In the genomic region with DNA sequence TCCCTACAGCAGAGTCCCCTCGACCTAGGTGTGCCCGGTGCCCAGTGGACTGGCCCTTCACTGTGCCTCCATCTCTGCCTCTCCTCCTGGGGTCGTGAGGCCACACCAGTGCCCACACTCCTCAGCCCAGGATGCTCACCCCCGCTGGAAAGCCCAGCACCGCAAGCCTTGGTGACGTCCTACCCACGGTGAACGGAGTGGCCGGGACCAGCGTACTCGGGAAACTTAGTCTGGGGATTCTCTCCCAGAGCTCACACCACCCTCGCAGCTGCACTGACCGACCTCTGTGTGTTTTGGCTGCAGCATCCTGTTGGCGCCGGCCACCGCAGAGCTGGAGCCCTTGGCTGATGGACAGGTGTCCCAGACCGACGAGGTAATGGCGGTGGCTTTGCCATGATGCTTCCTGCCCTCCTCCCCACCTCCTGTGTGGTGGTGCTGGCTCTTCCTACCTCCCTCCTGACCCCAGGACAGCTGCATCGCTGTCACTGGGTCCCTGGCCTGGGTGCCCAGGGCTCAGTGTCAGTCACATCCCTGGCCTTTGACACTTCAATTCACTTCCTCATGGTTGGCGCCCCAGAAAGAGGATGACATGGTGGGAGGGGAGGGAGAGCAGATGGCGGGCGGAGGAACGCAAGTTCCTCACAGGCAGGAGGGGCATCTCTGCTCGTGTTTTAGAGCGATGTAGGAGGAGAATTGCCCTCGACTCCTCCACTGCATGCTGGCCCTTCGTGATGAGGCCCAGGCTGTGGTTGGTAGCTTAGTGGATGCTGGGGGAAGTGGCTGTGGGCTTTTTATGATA, we compare ENCODE assay signal across 24 cellular contexts. TPM values are rescaled to one million over a fixed set of nuclear protein-coding genes. Genes with fewer than 3 reads are reported as not detected.
DNase-seq lines count a peak whose midpoint lies in the region; ATAC-seq and TF ChIP-seq lines count a peak whose summit lies in the region.
"Had no signal": no experiment of that assay in that cellular context is flagged by ENCODE, and none has a peak within 500 bp of the region (broad histone marks: within the 10 kb centered on the region; RNA-seq: fewer than 3 reads in every experiment).

No MANE protein-coding gene starts in this region.

- H3K9me2 ChIP-seq in GM23338 (ENCODE audit: insufficient read depth) = no peaks in the 10 kb centered on the region

- H3K27me3 Mint-ChIP-seq in endodermal cell (ENCODE audit: insufficient read depth) (no peaks in the 10 kb centered on the region), osteocyte (ENCODE audit: unreplicated experiment) (no peaks in the 10 kb centered on the region), GM23338 (ENCODE audit: insufficient read depth, low read depth, poor library complexity) (peaks cover 12% of the 10 kb centered on the region)
- H3K27me3 Mint-ChIP-seq: activated CD4-positive, alpha-beta T cell treated with anti-CD3 and anti-CD28 coated beads for 36 hours; activated CD8-positive, alpha-beta memory T cell treated with anti-CD3 and anti-CD28 coated beads, Interleukin-2, amount 10 ng/mL, durations not matched to agents 7 days and 5 days had no signal

- H4K20me1 ChIP-seq in GM23338 (replicated peaks; ENCODE audit: insufficient read depth) = no peaks in the 10 kb centered on the region; the same call in 1 of the 2 replicates

- intact Hi-C loops in left ventricle myocardium superior (cut with micrococcal nuclease) = no loop called here
- intact Hi-C loops in left cardiac atrium (cut with DNase I) = no loop called here
- intact Hi-C loops in ovary (cut with DNase I) = no loop called here

- no peaks in the 10 kb centered on the region for H3K79me2 ChIP-seq in GM23338 (replicated peaks; ENCODE audit: insufficient read depth)

- no peak for TF ChIP-seq EP300 in ovary (IDR thresholded peaks at IDR 0.05)

- TF ChIP-seq POLR2A in ovary (IDR thresholded peaks at IDR 0.05) = no peak

- peaks cover 2% of the 10 kb centered on the region for H3K4me1 ChIP-seq in endodermal cell (ENCODE audit: control insufficient read depth, insufficient read depth, low read length)
- H3K4me1 ChIP-seq in GM23338 (ENCODE audit: insufficient read depth) = no peaks in the 10 kb centered on the region
- H3K4me1 ChIP-seq in ovary (ENCODE audit: insufficient read depth) = peaks cover 13% of the 10 kb centered on the region

- H3K9me3 ChIP-seq in endodermal cell (ENCODE audit: control insufficient read depth, low read length) (no peaks in the 10 kb centered on the region), ovary (no peaks in the 10 kb centered on the region)
- H3K9me3 ChIP-seq: heart left ventricle, upper lobe of left lung had no signal

- ATAC-seq in left ventricle myocardium superior = no peak
- ATAC-seq in left cardiac atrium = no peak
- ATAC-seq in GM23338 = no peak
- ATAC-seq: activated CD4-positive, alpha-beta T cell treated with anti-CD3 and anti-CD28 coated beads for 36 hours; activated CD8-positive, alpha-beta memory T cell treated with anti-CD3 and anti-CD28 coated beads, Interleukin-2, amount 10 ng/mL, durations not matched to agents 7 days and 5 days; heart left ventricle; PC-3 had no signal

- H3K4me3 Mint-ChIP-seq in endodermal cell (no peak overlapping the region), osteocyte (ENCODE audit: unreplicated experiment) (no peak overlapping the region), GM23338 (no peak overlapping the region)
- H3K4me3 Mint-ChIP-seq: activated CD4-positive, alpha-beta T cell treated with anti-CD3 and anti-CD28 coated beads for 36 hours; activated CD8-positive, alpha-beta memory T cell treated with anti-CD3 and anti-CD28 coated beads, Interleukin-2, amount 10 ng/mL, durations not matched to agents 7 days and 5 days had no signal

- 94 to 95% methylated on average over 14 to 28 of the region's 28 CpGs for WGBS in endodermal cell (ENCODE audit: insufficient coverage in 1 of 2, insufficient read length in 1 of 2), 2 experiments
- 91 to 94% (median 91%) methylated on average over 28 of the region's 28 CpGs for WGBS in ovary, 3 donors

- H3K36me3 Mint-ChIP-seq in endodermal cell (ENCODE audit: low read depth) (peaks cover 79% of the 10 kb centered on the region), osteocyte (ENCODE audit: unreplicated experiment) (peaks cover 48% of the 10 kb centered on the region), GM23338 (ENCODE audit: low read depth) (peaks cover 33% of the 10 kb centered on the region)

- DNase-seq in left ventricle myocardium superior (peak; percentile 12), left cardiac atrium (no peak), endodermal cell (no peak), osteocyte (ENCODE audit: extremely low spot score, unreplicated experiment) (peak; percentile 80), GM23338 (ENCODE audit: low spot score) (no peak), epidermal melanocyte (ENCODE audit: insufficient read length, low spot score) (no peak), ovary (no peak)
- DNase-seq: activated CD4-positive, alpha-beta T cell treated with anti-CD3 and anti-CD28 coated beads for 36 hours; activated CD8-positive, alpha-beta memory T cell treated with anti-CD3 and anti-CD28 coated beads, Interleukin-2, amount 10 ng/mL, durations not matched to agents 7 days and 5 days; activated naive CD4-positive, alpha-beta T cell treated with Interleukin-2 at 50 U/mL for 16 hours; NCI-H1048; NCI-H2029; NCI-H345; NCI-H774; nucleus accumbens; PC-3; retina; SHP77 treated with DMSO at 0.1 percent for 48 hours; upper lobe of left lung had no signal

- H3K9me3 Mint-ChIP-seq in endodermal cell (no peaks in the 10 kb centered on the region), osteocyte (ENCODE audit: unreplicated experiment) (no peaks in the 10 kb centered on the region), GM23338 (0 out of 3 replicates have a peak, but pooled peaks cover 2% of the 10 kb centered on the region)

- no peak overlapping the region for H2AFZ ChIP-seq in GM23338

- H3K27ac Mint-ChIP-seq in endodermal cell (peak overlapping the region; percentile 4), osteocyte (ENCODE audit: unreplicated experiment) (no peak overlapping the region), GM23338 (no peak overlapping the region; the same call in 1 of the 2 replicates)
- H3K27ac Mint-ChIP-seq: activated CD4-positive, alpha-beta T cell treated with anti-CD3 and anti-CD28 coated beads for 36 hours; activated CD8-positive, alpha-beta memory T cell treated with anti-CD3 and anti-CD28 coated beads, Interleukin-2, amount 10 ng/mL, durations not matched to agents 7 days and 5 days had no signal

- H3K9ac ChIP-seq in endodermal cell (ENCODE audit: extremely low read depth, low read length, poor library complexity, severe bottlenecking) = no peak overlapping the region

- H3K27ac ChIP-seq in endodermal cell (ENCODE audit: low read depth, low read length) = no peak overlapping the region
- no peak overlapping the region for H3K27ac ChIP-seq in GM23338 (ENCODE audit: low read depth)
- no peak overlapping the region for H3K27ac ChIP-seq in ovary
- H3K27ac ChIP-seq: C4-2B, heart left ventricle, upper lobe of left lung had no signal

- H3K4me2 ChIP-seq in GM23338 = no peak overlapping the region

- H3F3A ChIP-seq in GM23338 (replicated peaks; ENCODE audit: low read depth) = no peaks in the 10 kb centered on the region

- H3K4me3 ChIP-seq in endodermal cell (ENCODE audit: low read length) (no peak overlapping the region), GM23338 (no peak overlapping the region), ovary (no peak overlapping the region)
- H3K4me3 ChIP-seq: heart left ventricle, upper lobe of left lung had no signal

- H3K36me3 ChIP-seq in endodermal cell (ENCODE audit: control insufficient read depth, insufficient read depth, low read length) (peaks cover 46% of the 10 kb centered on the region), GM23338 (ENCODE audit: insufficient read depth) (no peaks in the 10 kb centered on the region), ovary (no peaks in the 10 kb centered on the region)

- no peaks in the 10 kb centered on the region for H3K27me3 ChIP-seq in endodermal cell (ENCODE audit: control insufficient read depth, insufficient read depth, low read length, poor library complexity, severe bottlenecking)
- H3K27me3 ChIP-seq in GM23338 (ENCODE audit: insufficient read depth) = no peaks in the 10 kb centered on the region
- H3K27me3 ChIP-seq in ovary = no peaks in the 10 kb centered on the region
- H3K27me3 ChIP-seq: heart left ventricle, upper lobe of left lung had no signal

- no peak for TF ChIP-seq CTCF in endodermal cell (conservative IDR thresholded peaks at IDR 0.05)
- no peak for TF ChIP-seq CTCF in osteocyte (IDR thresholded peaks at IDR 0.05)
- TF ChIP-seq CTCF in GM23338 (conservative IDR thresholded peaks at IDR 0.05; ENCODE audit: low read depth in 2 of 2) = no peak
- TF ChIP-seq CTCF in ovary (IDR thresholded peaks at IDR 0.05) = no peak

- H3K4me1 Mint-ChIP-seq in endodermal cell (peaks cover 15% of the 10 kb centered on the region), osteocyte (ENCODE audit: unreplicated experiment) (peaks cover 20% of the 10 kb centered on the region), GM23338 (peaks cover 2% of the 10 kb centered on the region; the same call in 1 of the 3 replicates)

RNA-seq across cellular contexts. Expression of a gene that starts 35.3 kb away (rescaled TPM):
- total RNA-seq in left ventricle myocardium superior = not detected
- total RNA-seq in left cardiac atrium = not detected
- total RNA-seq in endodermal cell = not detected
- polyA plus RNA-seq in endodermal cell (2013, experiment 1 of 2) = not detected
- polyA plus RNA-seq in endodermal cell (2013, experiment 2 of 2) = not detected
- total RNA-seq in osteocyte = not detected in 2 replicates
- total RNA-seq in GM23338 (2014; rRNA removed; shearing (Covaris generic)) = not detected in 2 replicates
- not detected in 2 replicates for polyA plus RNA-seq in GM23338 (2016; fragmentation: Nextera tagmentation; extraction: Ambion mirVana)
- total RNA-seq in ovary = under 1 TPM in 4 of 7 donors, not detected in 3; 0.22 to 0.27 (median 0.23) TPM
- polyA plus RNA-seq in ovary = not detected
- total RNA-seq: activated CD8-positive, alpha-beta memory T cell treated with anti-CD3 and anti-CD28 coated beads, Interleukin-2, amount 10 ng/mL, durations not matched to agents 7 days and 5 days; dermis microvascular lymphatic vessel endothelial cell; heart left ventricle; LHCN-M2; PC-3 had no signal
- polyA plus RNA-seq: heart left ventricle, liver had no signal

RNA-seq across cellular contexts. Expression of a gene that starts 38.7 kb away (rescaled TPM):
- total RNA-seq in left ventricle myocardium superior = 20.5 TPM
- 10 to 100 TPM; 25.9 to 26.7 TPM for total RNA-seq in left cardiac atrium
- 10 to 100 TPM; 51.9 to 61.6 TPM for total RNA-seq in endodermal cell
- polyA plus RNA-seq in endodermal cell (2013, experiment 1 of 2) = 38.2 TPM
- 35.9 TPM for polyA plus RNA-seq in endodermal cell (2013, experiment 2 of 2)
- total RNA-seq in osteocyte = 51.0 and 55.4 TPM in 2 replicates
- total RNA-seq in GM23338 (2014; rRNA removed; shearing (Covaris generic)) = 50.4 and 54.9 TPM in 2 replicates
- 32.5 and 35.6 TPM in 2 replicates for polyA plus RNA-seq in GM23338 (2016; fragmentation: Nextera tagmentation; extraction: Ambion mirVana)
- 10 to 100 TPM; 30.8 to 69.0 (median 53.0) TPM for total RNA-seq in ovary
- 10 to 100 TPM; 33.6 to 40.6 TPM for polyA plus RNA-seq in ovary

RNA-seq across cellular contexts. Expression of a gene that starts 43.5 kb away (rescaled TPM):
- 41.3 TPM for total RNA-seq in left ventricle myocardium superior
- total RNA-seq in left cardiac atrium = 10 to 100 TPM; 53.8 to 63.3 TPM
- total RNA-seq in endodermal cell = 100 to 1,000 TPM in 1 of 2 donors, 10 to 100 TPM in 1; 87.7 to 130 TPM
- 148 TPM for polyA plus RNA-seq in endodermal cell (2013, experiment 1 of 2)
- polyA plus RNA-seq in endodermal cell (2013, experiment 2 of 2) = 147 TPM
- total RNA-seq in osteocyte = 29.8 and 30.2 TPM in 2 replicates
- 166 and 175 TPM in 2 replicates for total RNA-seq in GM23338 (2014; rRNA removed; shearing (Covaris generic))
- 84.0 and 91.3 TPM in 2 replicates for polyA plus RNA-seq in GM23338 (2016; fragmentation: Nextera tagmentation; extraction: Ambion mirVana)
- total RNA-seq in ovary = 100 to 1,000 TPM in 2 of 7 donors, 10 to 100 TPM in 5; 29.3 to 264 (median 51.1) TPM
- polyA plus RNA-seq in ovary = 10 to 100 TPM; 25.3 to 61.0 TPM

RNA-seq across cellular contexts. Expression of a gene that starts 46.1 kb away (rescaled TPM):
- not detected for total RNA-seq in left ventricle myocardium superior
- not detected for total RNA-seq in left cardiac atrium
- not detected for total RNA-seq in endodermal cell
- polyA plus RNA-seq in endodermal cell (2013, experiment 1 of 2) = not detected
- not detected for polyA plus RNA-seq in endodermal cell (2013, experiment 2 of 2)
- not detected in 2 replicates for total RNA-seq in osteocyte
- not detected in 2 replicates for total RNA-seq in GM23338 (2014; rRNA removed; shearing (Covaris generic))
- not detected in 2 replicates for polyA plus RNA-seq in GM23338 (2016; fragmentation: Nextera tagmentation; extraction: Ambion mirVana)
- total RNA-seq in ovary = not detected
- not detected for polyA plus RNA-seq in ovary
- total RNA-seq: activated CD4-positive, alpha-beta T cell treated with anti-CD3 and anti-CD28 coated beads for 36 hours; activated CD8-positive, alpha-beta memory T cell treated with anti-CD3 and anti-CD28 coated beads, Interleukin-2, amount 10 ng/mL, durations not matched to agents 7 days and 5 days; dermis microvascular lymphatic vessel endothelial cell; heart left ventricle; LHCN-M2; liver; PC-3 had no signal
- polyA plus RNA-seq: liver had no signal

RNA-seq across cellular contexts. Expression of a gene that starts 56.5 kb away (rescaled TPM):
- total RNA-seq in left ventricle myocardium superior (not detected), left cardiac atrium (not detected), endodermal cell (under 1 TPM in 1 of 2 donors, not detected in 1; 0.31 TPM), osteocyte (not detected in 2 replicates), ovary (under 1 TPM in 2 of 7 donors, not detected in 5; 0.46 to 0.77 TPM)
- 0.28 TPM for polyA plus RNA-seq in endodermal cell (2013, experiment 1 of 2)
- not detected for polyA plus RNA-seq in endodermal cell (2013, experiment 2 of 2)
- not detected in 2 replicates for total RNA-seq in GM23338 (2014; rRNA removed; shearing (Covaris generic))
- polyA plus RNA-seq in GM23338 (2016; fragmentation: Nextera tagmentation; extraction: Ambion mirVana) (0.24 TPM in 1 of 2 replicates, not detected in the other), ovary (under 1 TPM in 1 of 2 donors, not detected in 1; 0.17 TPM)
- total RNA-seq: activated CD8-positive, alpha-beta memory T cell treated with anti-CD3 and anti-CD28 coated beads, Interleukin-2, amount 10 ng/mL, durations not matched to agents 7 days and 5 days; dermis microvascular lymphatic vessel endothelial cell; heart left ventricle; LHCN-M2; liver; PC-3 had no signal
- polyA plus RNA-seq: heart left ventricle had no signal

Comparison
In these comparisons a context has a peak if more than half of its experiments do, and no peak if none do; other contexts are left out.
1. DNase-seq: peak in left ventricle myocardium superior (single experiment) and osteocyte (single experiment); none in left cardiac atrium (single experiment), endodermal cell (single experiment), GM23338 (single experiment), epidermal melanocyte (single experiment) and ovary (0 of 5).